Comparison of ENCODE assay signal across 29 cellular contexts in the genomic region with DNA sequence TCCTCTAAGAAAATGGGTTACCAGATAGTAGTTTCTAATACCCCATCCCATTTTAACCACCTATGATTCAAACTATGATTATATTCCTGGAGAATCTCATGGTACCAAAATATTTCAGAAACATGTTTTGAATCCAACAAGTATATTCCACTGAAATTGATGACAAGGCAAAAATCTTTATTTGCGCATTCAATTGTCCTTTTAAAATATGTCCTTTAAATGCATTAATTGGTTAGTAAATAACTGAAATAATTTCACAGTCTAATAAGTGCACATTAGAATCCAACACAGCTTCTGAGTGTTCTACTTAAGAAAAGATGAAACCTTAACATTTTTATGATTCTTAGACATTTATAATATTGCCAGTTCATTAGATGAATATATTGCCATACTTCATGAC.
"Had no signal": no experiment of that assay in that cellular context is flagged by ENCODE, and none has a peak within 500 bp of the region (broad histone marks: within the 10 kb centered on the region; RNA-seq: fewer than 3 reads in every experiment).

No MANE protein-coding gene starts in this region.

- H3K9me3 ChIP-seq: Peyer's patch, SJSA1, SK-N-SH had no signal

- H3K27ac ChIP-seq: Peyer's patch, SJSA1 had no signal

- H3K9ac ChIP-seq: SK-N-SH had no signal

- ATAC-seq: PC-3 had no signal

- H3K27me3 ChIP-seq: Peyer's patch, SJSA1 had no signal

- H3K4me1 ChIP-seq: Peyer's patch, SJSA1 had no signal

- H3K36me3 ChIP-seq: Peyer's patch, SJSA1 had no signal

- DNase-seq: Karpas-422, MM.1S, MV-4-11, NCI-H1092, NCI-H1105, NCI-H1417 treated with DMSO at 0.1 percent for 48 hours, NCI-H1436 treated with DMSO at 0.1 percent for 48 hours, NCI-H1694 treated with DMSO at 0.1 percent for 48 hours, NCI-H187 treated with DMSO at 0.1 percent for 48 hours, NCI-H2029, NCI-H2081, NCI-H226, NCI-H446 treated with DMSO at 0.1 percent for 48 hours, NCI-H510A, NCI-H524, NCI-H526, NCI-H69, NCI-H748 treated with DMSO at 0.1 percent for 48 hours, NCI-H82, OCI-M1, PC-3, Peyer's patch, Right ventricle myocardium superior, RPMI8226, SHP77 treated with DMSO at 0.1 percent for 48 hours, SK-N-SH, SW 1271, T-helper 1 cell had no signal

- H3K4me2 ChIP-seq: SK-N-SH had no signal

- H3K4me3 ChIP-seq: Peyer's patch, SJSA1 had no signal
